Comparison of ENCODE assay signal across 1 cellular context in the genomic region with DNA sequence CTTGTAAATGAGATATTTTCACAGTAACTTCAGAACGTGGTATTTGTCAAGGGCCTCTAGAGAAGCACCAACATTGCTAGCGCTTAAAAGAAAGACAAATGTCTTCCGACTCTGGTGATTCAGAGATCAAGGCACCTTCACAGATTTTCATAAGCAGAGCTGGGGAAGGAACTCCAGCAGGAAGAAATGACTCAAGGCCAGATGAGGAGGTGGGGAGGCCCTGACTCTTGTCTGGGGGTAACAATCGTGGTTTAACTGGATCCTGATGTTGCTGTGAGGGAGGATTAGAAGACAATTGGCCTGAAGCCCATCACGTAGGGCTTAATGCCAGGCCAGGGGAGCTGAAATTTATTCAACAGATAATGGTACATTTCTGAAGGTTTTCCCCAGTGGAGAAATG.
TF ChIP-seq lines count a peak whose summit lies in the region.

No MANE protein-coding gene starts in this region.

TF ChIP-seq in H1, 55 proteins besides CTCF, POLR2A, EP300 and RAD21:
- TF ChIP-seq, protein P1, sequence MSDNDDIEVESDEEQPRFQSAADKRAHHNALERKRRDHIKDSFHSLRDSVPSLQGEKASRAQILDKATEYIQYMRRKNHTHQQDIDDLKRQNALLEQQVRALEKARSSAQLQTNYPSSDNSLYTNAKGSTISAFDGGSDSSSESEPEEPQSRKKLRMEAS (IDR thresholded peaks at IDR 0.05): no peak
- TF ChIP-seq CHD2 (IDR thresholded peaks at IDR 0.05; ENCODE audit: low read length) (no peak), CHD1 (IDR thresholded peaks at IDR 0.05; ENCODE audit: low read depth, low read length) (no peak), NRF1 (IDR thresholded peaks at IDR 0.05; ENCODE audit: low read depth, low read length) (no peak), SP2 (IDR thresholded peaks at IDR 0.05; ENCODE audit: low read length) (no peak), TAF7 (optimal IDR thresholded peaks at IDR 0.05; ENCODE audit: borderline replicate concordance, low read depth, low read length) (no peak), RXRA (IDR thresholded peaks at IDR 0.05; ENCODE audit: insufficient read depth, low read depth, low read length) (no peak), EZH2 (IDR thresholded peaks at IDR 0.05; ENCODE audit: low read depth, low read length, severe bottlenecking) (no peak), RNF2 (IDR thresholded peaks at IDR 0.05; ENCODE audit: borderline replicate concordance, low read depth, low read length, missing control alignments, poor library complexity, severe bottlenecking) (no peak), CBX5 (IDR thresholded peaks at IDR 0.05; ENCODE audit: low read depth, low read length) (no peak), RFX5 (IDR thresholded peaks at IDR 0.05; ENCODE audit: borderline replicate concordance, low read depth, low read length) (no peak), RBBP5 (IDR thresholded peaks at IDR 0.05; ENCODE audit: borderline replicate concordance, low read depth, low read length) (no peak), MAFK (IDR thresholded peaks at IDR 0.05; ENCODE audit: low read depth, low read length) (no peak), SP4 (IDR thresholded peaks at IDR 0.05; ENCODE audit: low read length) (no peak), POLR2AphosphoS5 (IDR thresholded peaks at IDR 0.05; ENCODE audit: low read depth, low read length) (no peak)
- TF ChIP-seq, protein P2, sequence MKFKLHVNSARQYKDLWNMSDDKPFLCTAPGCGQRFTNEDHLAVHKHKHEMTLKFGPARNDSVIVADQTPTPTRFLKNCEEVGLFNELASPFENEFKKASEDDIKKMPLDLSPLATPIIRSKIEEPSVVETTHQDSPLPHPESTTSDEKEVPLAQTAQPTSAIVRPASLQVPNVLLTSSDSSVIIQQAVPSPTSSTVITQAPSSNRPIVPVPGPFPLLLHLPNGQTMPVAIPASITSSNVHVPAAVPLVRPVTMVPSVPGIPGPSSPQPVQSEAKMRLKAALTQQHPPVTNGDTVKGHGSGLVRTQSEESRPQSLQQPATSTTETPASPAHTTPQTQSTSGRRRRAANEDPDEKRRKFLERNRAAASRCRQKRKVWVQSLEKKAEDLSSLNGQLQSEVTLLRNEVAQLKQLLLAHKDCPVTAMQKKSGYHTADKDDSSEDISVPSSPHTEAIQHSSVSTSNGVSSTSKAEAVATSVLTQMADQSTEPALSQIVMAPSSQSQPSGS (IDR thresholded peaks at IDR 0.05; ENCODE audit: low read length): no peak
TF ChIP-seq in H1: peak in this region for 0.
